In genomic region chr2:233489666-233490065, GRCh38 we compare ENCODE assay signal across 19 cellular contexts.
A peak's percentile ranks its signal among the peaks of the same experiment; 100 is the strongest.
DNase-seq lines count a peak whose midpoint lies in the region; TF ChIP-seq lines count a peak whose summit lies in the region.
"Had no signal": no experiment of that assay in that cellular context is flagged by ENCODE, and none has a peak within 500 bp of the region (broad histone marks: within the 10 kb centered on the region; RNA-seq: fewer than 3 reads in every experiment).

No MANE protein-coding gene starts in this region.

- H3K9me3 Mint-ChIP-seq in type B pancreatic cell, result no peaks in the 10 kb centered on the region
- no peaks in the 10 kb centered on the region for H3K9me3 Mint-ChIP-seq in activated CD4-positive, alpha-beta memory T cell treated with anti-CD3 and anti-CD28 coated beads for 36 hours
- H3K9me3 Mint-ChIP-seq: CD4-positive, alpha-beta T cell had no signal

- CTCF ChIA-PET in activated CD4-positive, alpha-beta memory T cell treated with anti-CD3 and anti-CD28 coated beads for 36 hours (lab: Charles Lee), result no interaction called here

- no peak overlapping the region for H3K4me3 ChIP-seq in cardiac fibroblast (replicated peaks in 1 of 2; ENCODE audit: low read depth in 2 of 2, low read length in 2 of 2)
- H3K4me3 ChIP-seq: GM12878, mucosa of descending colon, SJCRH30, stomach had no signal

- peaks cover 9% of the 10 kb centered on the region for H3K4me1 Mint-ChIP-seq in type B pancreatic cell (ENCODE audit: unreplicated experiment)
- no peaks in the 10 kb centered on the region for H3K4me1 Mint-ChIP-seq in activated CD4-positive, alpha-beta memory T cell treated with anti-CD3 and anti-CD28 coated beads for 36 hours (ENCODE audit: low read depth)

- H3K36me3 Mint-ChIP-seq in type B pancreatic cell, result peaks cover 20% of the 10 kb centered on the region
- peaks cover 17% of the 10 kb centered on the region for H3K36me3 Mint-ChIP-seq in activated CD4-positive, alpha-beta memory T cell treated with anti-CD3 and anti-CD28 coated beads for 36 hours

- intact Hi-C loops in activated CD4-positive, alpha-beta memory T cell treated with anti-CD3 and anti-CD28 coated beads for 36 hours (cut with micrococcal nuclease), result no loop called here

- no peak overlapping the region for H3K4me3 Mint-ChIP-seq in type B pancreatic cell
- no peak overlapping the region for H3K4me3 Mint-ChIP-seq in activated CD4-positive, alpha-beta memory T cell treated with anti-CD3 and anti-CD28 coated beads for 36 hours
- H3K4me3 Mint-ChIP-seq: CD4-positive, alpha-beta T cell had no signal

- POLR2A ChIA-PET in activated CD4-positive, alpha-beta memory T cell treated with anti-CD3 and anti-CD28 coated beads for 36 hours (lab: Charles Lee), result no interaction called here

- no peaks in the 10 kb centered on the region for H3K27me3 Mint-ChIP-seq in type B pancreatic cell
- H3K27me3 Mint-ChIP-seq in activated CD4-positive, alpha-beta memory T cell treated with anti-CD3 and anti-CD28 coated beads for 36 hours, result no peaks in the 10 kb centered on the region
- H3K27me3 Mint-ChIP-seq: CD4-positive, alpha-beta T cell had no signal

- peak overlapping the region; percentile 39 for H3K27ac Mint-ChIP-seq in type B pancreatic cell
- H3K27ac Mint-ChIP-seq in activated CD4-positive, alpha-beta memory T cell treated with anti-CD3 and anti-CD28 coated beads for 36 hours, result no peak overlapping the region
- H3K27ac Mint-ChIP-seq: CD4-positive, alpha-beta T cell had no signal

- peak; percentile 43 for DNase-seq in NCI-H226
- peak; percentile 50 to 59 for DNase-seq in cardiac fibroblast (ENCODE audit: low read depth in 2 of 2)
- DNase-seq in medulla oblongata (ENCODE audit: extremely low spot score), result peak; percentile 68
- no peak for DNase-seq in type B pancreatic cell (ENCODE audit: extremely low spot score, unreplicated experiment)
- no peak for DNase-seq in activated CD4-positive, alpha-beta memory T cell treated with anti-CD3 and anti-CD28 coated beads for 36 hours
- DNase-seq in H4 (ENCODE audit: low spot score), result no peak
- no peak for DNase-seq in stimulated activated CD4-positive, alpha-beta T cell treated with anti-CD3 and anti-CD28 coated beads, Interleukin-4, amount 100 ng/mL, for 4 hours
- DNase-seq: activated CD4-positive, alpha-beta T cell treated with anti-CD3 and anti-CD28 coated beads, Interleukin-2, amount 50 U/mL, for 4 hours; CD4-positive, alpha-beta T cell; effector memory CD4-positive, alpha-beta T cell; kidney; mucosa of descending colon; NCI-H2029 treated with DMSO at 0.1 percent for 48 hours; NK-92 treated with Interleukin-12 subunit alpha and Interleukin-12 subunit beta, amount 100 ng/mL, for 24 hours; occipital lobe; SJCRH30; small intestine; stomach had no signal

- TF ChIP-seq CTCF in cardiac fibroblast (IDR thresholded peaks at IDR 0.05; ENCODE audit: low read depth, low read length), result no peak
- TF ChIP-seq CTCF in type B pancreatic cell (conservative IDR thresholded peaks at IDR 0.05), result no peak

Comparison
In these comparisons a context has a peak if more than half of its experiments do, and no peak if none do; other contexts are left out.
1. DNase-seq: peak in NCI-H226 (single experiment), cardiac fibroblast (2 of 2) and medulla oblongata (single experiment); none in type B pancreatic cell (single experiment), activated CD4-positive, alpha-beta memory T cell treated with anti-CD3 and anti-CD28 coated beads for 36 hours (single experiment), H4 (single experiment) and stimulated activated CD4-positive, alpha-beta T cell treated with anti-CD3 and anti-CD28 coated beads, Interleukin-4, amount 100 ng/mL, for 4 hours (0 of 2).